27 cellular contexts compared by ENCODE assay signal in the genomic region with DNA sequence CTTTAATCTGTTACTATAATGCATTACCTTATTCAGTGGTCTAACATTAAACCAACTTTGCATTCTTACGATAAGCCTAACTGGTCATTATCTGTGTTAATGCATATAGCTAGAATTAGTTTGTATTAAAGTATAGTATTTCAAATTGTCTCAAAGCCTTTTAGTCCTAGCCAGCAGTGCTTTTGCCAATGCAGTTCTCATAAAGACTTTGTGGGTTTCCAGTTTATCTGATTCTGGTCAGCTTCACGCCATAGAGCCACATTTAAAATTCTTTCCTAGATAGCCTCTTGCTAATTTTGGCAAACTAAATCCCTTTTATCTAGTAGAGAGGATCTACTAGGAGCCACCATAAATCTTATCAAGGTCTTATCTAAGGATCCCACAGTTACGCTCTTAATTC.
"Had no signal": no experiment of that assay in that cellular context is flagged by ENCODE, and none has a peak within 500 bp of the region (broad histone marks: within the 10 kb centered on the region; RNA-seq: fewer than 3 reads in every experiment).

No MANE protein-coding gene starts in this region.

- H3K36me3 Mint-ChIP-seq: stimulated activated effector memory CD8-positive, alpha-beta T cell treated with anti-CD3 and anti-CD28 coated beads, Interleukin-12 subunit alpha, Interleukin-12 subunit beta, amount 100 ng/mL, for 72 hours; type B pancreatic cell had no signal

- ATAC-seq: natural killer cell; psoas muscle; right cardiac atrium; right lobe of liver; stimulated activated effector memory CD8-positive, alpha-beta T cell treated with anti-CD3 and anti-CD28 coated beads, Interleukin-12 subunit alpha, Interleukin-12 subunit beta, amount 100 ng/mL, for 72 hours; stimulated activated naive B cell treated with anti-CD40 and anti-IgM and Interleukin-4, amounts not matched to agents 10 μg/mL and 1 μg/mL and 100 μg/mL, for 72 hours; upper lobe of right lung had no signal

- H3K4me3 Mint-ChIP-seq: natural killer cell; nephron; neural progenitor cell; stimulated activated effector memory CD8-positive, alpha-beta T cell treated with anti-CD3 and anti-CD28 coated beads, Interleukin-12 subunit alpha, Interleukin-12 subunit beta, amount 100 ng/mL, for 72 hours; stimulated activated naive B cell treated with anti-CD40 and anti-IgM and Interleukin-4, amounts not matched to agents 10 μg/mL and 1 μg/mL and 100 μg/mL, for 72 hours; stimulated activated naive CD8-positive, alpha-beta T cell treated with anti-CD3 and anti-CD28 coated beads, Interleukin-15, Interleukin-2, amounts not matched to agents 100 ng/mL and 50 ng/mL, for 24 hours; type B pancreatic cell had no signal

- H3K27me3 Mint-ChIP-seq: progenitor cell of endocrine pancreas had no signal

- H3K27me3 ChIP-seq: neural progenitor cell, right lobe of liver, sigmoid colon, stomach, tibial artery, transverse colon, upper lobe of right lung, uterus had no signal

- FAIRE-seq: small intestine had no signal

- H3K4me1 Mint-ChIP-seq: natural killer cell; nephron; stimulated activated effector memory CD8-positive, alpha-beta T cell treated with anti-CD3 and anti-CD28 coated beads, Interleukin-12 subunit alpha, Interleukin-12 subunit beta, amount 100 ng/mL, for 72 hours; stimulated activated naive B cell treated with anti-CD40 and anti-IgM and Interleukin-4, amounts not matched to agents 10 μg/mL and 1 μg/mL and 100 μg/mL, for 72 hours had no signal

- H3K79me2 ChIP-seq: parathyroid adenoma had no signal

- DNase-seq: natural killer cell; occipital lobe; ovary; posterior cingulate gyrus; psoas muscle; right cardiac atrium; right lobe of liver; sigmoid colon; small intestine; stimulated activated CD4-positive, alpha-beta T cell treated with anti-CD3 and anti-CD28 coated beads, Interleukin-15, amount 100 ng/mL, for 24 hours; stimulated activated CD4-positive, alpha-beta T cell treated with anti-CD3 and anti-CD28 coated beads, Interleukin-2, amount 100 ng/mL, for 24 hours; stimulated activated CD4-positive, alpha-beta T cell treated with anti-CD3 and anti-CD28 coated beads, Interleukin-2, amount 100 ng/mL, for 48 hours; stimulated activated CD4-positive, alpha-beta T cell treated with anti-CD3 and anti-CD28 coated beads, Interleukin-4, amount 100 ng/mL, for 24 hours; stimulated activated naive B cell treated with anti-CD40 and anti-IgM and Interleukin-4, amounts not matched to agents 10 μg/mL and 1 μg/mL and 100 μg/mL, for 72 hours; stimulated activated naive CD4-positive, alpha-beta T cell treated with Interleukin-2 at 50 U/mL for 16 hours; stomach; tibial artery; transverse colon; upper lobe of right lung; uterus had no signal

- H3K9ac ChIP-seq: neural progenitor cell, parathyroid adenoma had no signal

- H3K4me3 ChIP-seq: neural progenitor cell, ovary, psoas muscle, right lobe of liver, sigmoid colon, stomach, tibial artery, transverse colon, upper lobe of right lung, uterus had no signal

- H3K4me1 ChIP-seq: neural progenitor cell, parathyroid adenoma, psoas muscle, right lobe of liver, sigmoid colon, stomach, tibial artery, upper lobe of right lung, uterus had no signal

- H3K36me3 ChIP-seq: ovary, right lobe of liver, sigmoid colon, stomach, tibial artery, transverse colon, upper lobe of right lung, uterus had no signal

- H3K4me2 ChIP-seq: neural progenitor cell had no signal

- H3K9me3 ChIP-seq: ovary, right lobe of liver, uterus had no signal

- H3K27ac ChIP-seq: neural progenitor cell, ovary, parathyroid adenoma, psoas muscle, right lobe of liver, sigmoid colon, stomach, tibial artery, transverse colon, upper lobe of right lung, uterus had no signal

- H2AFZ ChIP-seq: neural progenitor cell, parathyroid adenoma had no signal

- H3K27ac Mint-ChIP-seq: natural killer cell; nephron; neural progenitor cell; progenitor cell of endocrine pancreas; stimulated activated effector memory CD8-positive, alpha-beta T cell treated with anti-CD3 and anti-CD28 coated beads, Interleukin-12 subunit alpha, Interleukin-12 subunit beta, amount 100 ng/mL, for 72 hours; stimulated activated naive B cell treated with anti-CD40 and anti-IgM and Interleukin-4, amounts not matched to agents 10 μg/mL and 1 μg/mL and 100 μg/mL, for 72 hours; stimulated activated naive CD8-positive, alpha-beta T cell treated with anti-CD3 and anti-CD28 coated beads, Interleukin-15, Interleukin-2, amounts not matched to agents 100 ng/mL and 50 ng/mL, for 24 hours; type B pancreatic cell had no signal
